Comparison of ENCODE assay signal across 1 cellular context in the genomic region with DNA sequence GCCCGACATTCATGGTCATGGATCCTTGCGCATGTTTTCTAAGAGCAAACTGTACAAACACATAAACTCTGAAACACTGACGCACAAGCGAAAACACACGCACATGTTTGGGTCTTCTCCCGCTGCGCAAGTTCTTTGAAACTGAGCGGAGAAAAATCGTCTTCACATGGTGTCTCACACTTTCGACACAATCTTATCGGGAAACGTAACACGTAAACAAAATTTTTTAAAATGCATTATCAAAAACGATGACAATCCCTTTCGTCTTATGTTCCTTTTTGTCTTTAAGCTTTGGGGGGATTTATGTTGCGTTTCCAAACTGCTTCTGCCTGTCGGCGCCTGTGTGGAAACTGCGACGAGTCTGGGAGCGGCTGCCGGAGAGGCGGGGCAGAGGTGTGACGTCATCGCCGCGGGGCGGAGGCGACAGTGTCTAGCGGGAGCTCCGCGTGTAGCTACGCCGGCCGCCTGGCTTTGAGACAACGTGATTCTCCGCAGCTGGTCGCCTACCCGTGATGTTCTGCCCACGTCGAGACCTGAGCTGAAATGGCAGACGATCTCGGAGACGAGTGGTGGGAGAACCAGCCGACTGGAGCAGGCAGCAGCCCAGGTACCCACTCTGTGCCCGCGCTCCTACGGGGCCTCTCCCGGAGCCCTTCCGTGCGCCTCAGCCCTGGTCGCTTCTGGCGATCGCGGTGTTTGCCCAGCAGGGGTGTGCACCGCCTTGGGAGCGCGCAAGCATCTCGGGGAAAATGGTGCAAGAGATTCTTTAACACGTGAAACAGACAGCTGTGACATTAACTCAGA.
TF ChIP-seq lines count a peak whose summit lies in the region.

Gene CMSS1, plus strand, starts transcription at position 426 of the 804 bp plus-strand sequence.

TF ChIP-seq in HepG2, 621 proteins besides CTCF, POLR2A, EP300 and RAD21 (continued from another document and continues in another):
- TF ChIP-seq, protein P1, sequence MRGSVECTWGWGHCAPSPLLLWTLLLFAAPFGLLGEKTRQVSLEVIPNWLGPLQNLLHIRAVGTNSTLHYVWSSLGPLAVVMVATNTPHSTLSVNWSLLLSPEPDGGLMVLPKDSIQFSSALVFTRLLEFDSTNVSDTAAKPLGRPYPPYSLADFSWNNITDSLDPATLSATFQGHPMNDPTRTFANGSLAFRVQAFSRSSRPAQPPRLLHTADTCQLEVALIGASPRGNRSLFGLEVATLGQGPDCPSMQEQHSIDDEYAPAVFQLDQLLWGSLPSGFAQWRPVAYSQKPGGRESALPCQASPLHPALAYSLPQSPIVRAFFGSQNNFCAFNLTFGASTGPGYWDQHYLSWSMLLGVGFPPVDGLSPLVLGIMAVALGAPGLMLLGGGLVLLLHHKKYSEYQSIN (CRISPR knock-in tag; IDR thresholded peaks at IDR 0.05; ENCODE audit: borderline replicate concordance) = no peak
- TF ChIP-seq HOXD1 (CRISPR knock-in tag; IDR thresholded peaks at IDR 0.05) (peak; percentile 65), SKI (IDR thresholded peaks at IDR 0.05; ENCODE audit: partially characterized antibody) (peak; percentile 74), NONO (IDR thresholded peaks at IDR 0.05) (no peak), NONO (CRISPR knock-in tag; conservative IDR thresholded peaks at IDR 0.05) (peak; percentile 89), ZNF10 (CRISPR knock-in tag; IDR thresholded peaks at IDR 0.05; ENCODE audit: borderline replicate concordance, low read depth) (no peak), ZNF75D (CRISPR knock-in tag; IDR thresholded peaks at IDR 0.05; ENCODE audit: borderline replicate concordance) (no peak), REL (CRISPR knock-in tag; conservative IDR thresholded peaks at IDR 0.05) (no peak), MYPOP (CRISPR knock-in tag; IDR thresholded peaks at IDR 0.05) (peak; percentile 54), ZNF572 (CRISPR knock-in tag; IDR thresholded peaks at IDR 0.05) (no peak), JUN (CRISPR knock-in tag; IDR thresholded peaks at IDR 0.05) (peak; percentile 72; the same call in 1 of the 2 replicates), GATA4 (IDR thresholded peaks at IDR 0.05; ENCODE audit: borderline replicate concordance, low read depth) (no peak), ZSCAN25 (CRISPR knock-in tag; IDR thresholded peaks at IDR 0.05) (peak; percentile 93), ZFP82 (CRISPR knock-in tag; IDR thresholded peaks at IDR 0.05; ENCODE audit: borderline replicate concordance) (peak; percentile 83; the same call in 1 of the 2 replicates), ONECUT2 (CRISPR knock-in tag; IDR thresholded peaks at IDR 0.05) (peak; percentile 29; the same call in 1 of the 2 replicates), ZNF777 (CRISPR knock-in tag; IDR thresholded peaks at IDR 0.05) (peak; percentile 34; the same call in 1 of the 2 replicates), XRCC5 (optimal IDR thresholded peaks at IDR 0.05; ENCODE audit: low read length) (peak; percentile 39), ZNF670 (CRISPR knock-in tag; IDR thresholded peaks at IDR 0.05; ENCODE audit: borderline replicate concordance) (peak; percentile 96), YEATS4 (CRISPR knock-in tag; IDR thresholded peaks at IDR 0.05; ENCODE audit: borderline replicate concordance) (peak; percentile 92), MBD4 (IDR thresholded peaks at IDR 0.05; ENCODE audit: borderline replicate concordance, low read length) (no peak; the same call in 1 of the 2 replicates), ZBTB49 (CRISPR knock-in tag; IDR thresholded peaks at IDR 0.05; ENCODE audit: borderline replicate concordance) (no peak), ZNF451 (CRISPR knock-in tag; IDR thresholded peaks at IDR 0.05) (0 out of 2 replicates have a peak, but pooled peaks have one; percentile 42), ZNF510 (CRISPR knock-in tag; IDR thresholded peaks at IDR 0.05; ENCODE audit: low read depth) (peak; percentile 76; the same call in 1 of the 2 replicates), ZNF772 (CRISPR knock-in tag; IDR thresholded peaks at IDR 0.05) (peak; percentile 58; the same call in 1 of the 2 replicates), ZMAT3 (CRISPR knock-in tag; conservative IDR thresholded peaks at IDR 0.05) (peak; percentile 82; the same call in 1 of the 2 replicates), ZNF784 (CRISPR knock-in tag; IDR thresholded peaks at IDR 0.05; ENCODE audit: borderline replicate concordance) (0 out of 2 replicates have a peak, but pooled peaks have one; percentile 33), ZKSCAN1 (IDR thresholded peaks at IDR 0.05; ENCODE audit: low read length) (no peak), NFE2L2 (IDR thresholded peaks at IDR 0.05; ENCODE audit: low read length) (no peak), ZMYM3 (CRISPR knock-in tag; IDR thresholded peaks at IDR 0.05) (no peak; the same call in 1 of the 2 replicates), ETV6 (CRISPR knock-in tag; conservative IDR thresholded peaks at IDR 0.05) (0 out of 2 replicates have a peak, but pooled peaks have one; percentile 57), FOXP1 (IDR thresholded peaks at IDR 0.05) (no peak), FOXP1 (CRISPR knock-in tag; IDR thresholded peaks at IDR 0.05) (no peak), MED13 (CRISPR knock-in tag; IDR thresholded peaks at IDR 0.05) (peak; percentile 62), HNF1B (CRISPR knock-in tag; IDR thresholded peaks at IDR 0.05) (peak; percentile 67), MEIS1 (CRISPR knock-in tag; IDR thresholded peaks at IDR 0.05; ENCODE audit: borderline replicate concordance) (peak; percentile 50; the same call in 1 of the 2 replicates), ZNF547 (CRISPR knock-in tag; IDR thresholded peaks at IDR 0.05) (peak; percentile 69; the same call in 1 of the 2 replicates)
- TF ChIP-seq, protein P2, sequence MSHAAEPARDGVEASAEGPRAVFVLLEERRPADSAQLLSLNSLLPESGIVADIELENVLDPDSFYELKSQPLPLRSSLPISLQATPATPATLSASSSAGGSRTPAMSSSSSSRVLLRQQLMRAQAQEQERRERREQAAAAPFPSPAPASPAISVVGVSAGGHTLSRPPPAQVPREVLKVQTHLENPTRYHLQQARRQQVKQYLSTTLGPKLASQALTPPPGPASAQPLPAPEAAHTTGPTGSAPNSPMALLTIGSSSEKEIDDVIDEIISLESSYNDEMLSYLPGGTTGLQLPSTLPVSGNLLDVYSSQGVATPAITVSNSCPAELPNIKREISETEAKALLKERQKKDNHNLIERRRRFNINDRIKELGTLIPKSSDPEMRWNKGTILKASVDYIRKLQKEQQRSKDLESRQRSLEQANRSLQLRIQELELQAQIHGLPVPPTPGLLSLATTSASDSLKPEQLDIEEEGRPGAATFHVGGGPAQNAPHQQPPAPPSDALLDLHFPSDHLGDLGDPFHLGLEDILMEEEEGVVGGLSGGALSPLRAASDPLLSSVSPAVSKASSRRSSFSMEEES (CRISPR knock-in tag; IDR thresholded peaks at IDR 0.05) = 0 out of 2 replicates have a peak, but pooled peaks have one; percentile 22
- TF ChIP-seq, protein P3, sequence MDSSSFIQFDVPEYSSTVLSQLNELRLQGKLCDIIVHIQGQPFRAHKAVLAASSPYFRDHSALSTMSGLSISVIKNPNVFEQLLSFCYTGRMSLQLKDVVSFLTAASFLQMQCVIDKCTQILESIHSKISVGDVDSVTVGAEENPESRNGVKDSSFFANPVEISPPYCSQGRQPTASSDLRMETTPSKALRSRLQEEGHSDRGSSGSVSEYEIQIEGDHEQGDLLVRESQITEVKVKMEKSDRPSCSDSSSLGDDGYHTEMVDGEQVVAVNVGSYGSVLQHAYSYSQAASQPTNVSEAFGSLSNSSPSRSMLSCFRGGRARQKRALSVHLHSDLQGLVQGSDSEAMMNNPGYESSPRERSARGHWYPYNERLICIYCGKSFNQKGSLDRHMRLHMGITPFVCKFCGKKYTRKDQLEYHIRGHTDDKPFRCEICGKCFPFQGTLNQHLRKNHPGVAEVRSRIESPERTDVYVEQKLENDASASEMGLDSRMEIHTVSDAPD (CRISPR knock-in tag; IDR thresholded peaks at IDR 0.05) = peak; percentile 21; the same call in 1 of the 2 replicates
- TF ChIP-seq, protein P4, sequence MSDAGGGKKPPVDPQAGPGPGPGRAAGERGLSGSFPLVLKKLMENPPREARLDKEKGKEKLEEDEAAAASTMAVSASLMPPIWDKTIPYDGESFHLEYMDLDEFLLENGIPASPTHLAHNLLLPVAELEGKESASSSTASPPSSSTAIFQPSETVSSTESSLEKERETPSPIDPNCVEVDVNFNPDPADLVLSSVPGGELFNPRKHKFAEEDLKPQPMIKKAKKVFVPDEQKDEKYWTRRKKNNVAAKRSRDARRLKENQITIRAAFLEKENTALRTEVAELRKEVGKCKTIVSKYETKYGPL (CRISPR knock-in tag; IDR thresholded peaks at IDR 0.05) = peak; percentile 73; the same call in 1 of the 2 replicates
- TF ChIP-seq, protein P5, sequence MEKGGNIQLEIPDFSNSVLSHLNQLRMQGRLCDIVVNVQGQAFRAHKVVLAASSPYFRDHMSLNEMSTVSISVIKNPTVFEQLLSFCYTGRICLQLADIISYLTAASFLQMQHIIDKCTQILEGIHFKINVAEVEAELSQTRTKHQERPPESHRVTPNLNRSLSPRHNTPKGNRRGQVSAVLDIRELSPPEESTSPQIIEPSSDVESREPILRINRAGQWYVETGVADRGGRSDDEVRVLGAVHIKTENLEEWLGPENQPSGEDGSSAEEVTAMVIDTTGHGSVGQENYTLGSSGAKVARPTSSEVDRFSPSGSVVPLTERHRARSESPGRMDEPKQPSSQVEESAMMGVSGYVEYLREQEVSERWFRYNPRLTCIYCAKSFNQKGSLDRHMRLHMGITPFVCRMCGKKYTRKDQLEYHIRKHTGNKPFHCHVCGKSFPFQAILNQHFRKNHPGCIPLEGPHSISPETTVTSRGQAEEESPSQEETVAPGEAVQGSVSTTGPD (CRISPR knock-in tag; IDR thresholded peaks at IDR 0.05) = no peak
- TF ChIP-seq, protein P6, sequence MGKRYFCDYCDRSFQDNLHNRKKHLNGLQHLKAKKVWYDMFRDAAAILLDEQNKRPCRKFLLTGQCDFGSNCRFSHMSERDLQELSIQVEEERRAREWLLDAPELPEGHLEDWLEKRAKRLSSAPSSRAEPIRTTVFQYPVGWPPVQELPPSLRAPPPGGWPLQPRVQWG (CRISPR knock-in tag; IDR thresholded peaks at IDR 0.05; ENCODE audit: borderline replicate concordance, low read depth) = 0 out of 2 replicates have a peak, but pooled peaks have one; percentile 70
- TF ChIP-seq, protein P7, sequence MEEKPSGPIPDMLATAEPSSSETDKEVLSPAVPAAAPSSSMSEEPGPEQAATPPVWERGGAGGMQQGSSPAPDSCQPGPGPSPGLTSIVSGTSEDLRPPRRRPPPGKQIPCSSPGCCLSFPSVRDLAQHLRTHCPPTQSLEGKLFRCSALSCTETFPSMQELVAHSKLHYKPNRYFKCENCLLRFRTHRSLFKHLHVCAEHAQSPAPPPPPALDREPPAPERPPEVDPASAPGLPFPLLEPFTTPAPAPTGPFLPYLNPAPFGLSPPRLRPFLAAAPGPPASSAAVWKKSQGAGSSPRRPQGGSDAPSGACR (CRISPR knock-in tag; IDR thresholded peaks at IDR 0.05) = peak; percentile 85; the same call in 1 of the 2 replicates
